ENCODE assay signal across 30 cellular contexts in the genomic region with DNA sequence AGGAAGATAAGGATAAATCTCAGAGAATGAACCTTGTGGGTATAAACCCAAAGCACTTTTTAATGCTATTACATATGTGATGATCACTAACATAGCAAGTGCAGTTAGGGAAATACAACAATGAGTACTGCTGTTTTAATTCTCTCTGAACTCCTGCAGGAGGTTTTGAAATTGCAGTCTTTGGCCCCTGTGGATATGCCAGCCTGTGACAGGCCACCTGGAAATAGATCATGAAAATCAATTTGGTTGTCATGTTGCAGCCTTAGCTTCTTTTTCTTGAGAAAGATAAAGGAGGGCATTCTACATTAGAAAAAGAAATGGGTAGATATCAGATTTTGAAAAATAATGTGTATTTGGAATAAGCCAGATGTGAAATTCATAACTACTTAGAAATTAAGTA.
"Had no signal": no experiment of that assay in that cellular context is flagged by ENCODE, and none has a peak within 500 bp of the region (broad histone marks: within the 10 kb centered on the region; RNA-seq: fewer than 3 reads in every experiment).

No MANE protein-coding gene starts in this region.

- H3K4me3 ChIP-seq: adrenal gland, body of pancreas, colonic mucosa, gastroesophageal sphincter had no signal

- H3K36me3 ChIP-seq: adrenal gland, colonic mucosa, gastroesophageal sphincter had no signal

- H3K27ac ChIP-seq: adrenal gland, body of pancreas, colonic mucosa, foreskin keratinocyte, gastroesophageal sphincter had no signal

- H3K4me1 ChIP-seq: adrenal gland, body of pancreas, colonic mucosa, foreskin keratinocyte, gastroesophageal sphincter had no signal

- H3K27me3 ChIP-seq: adrenal gland, body of pancreas, colonic mucosa, foreskin keratinocyte, gastroesophageal sphincter had no signal

- ATAC-seq: activated CD4-positive, alpha-beta T cell treated with anti-CD3 and anti-CD28 coated beads for 36 hours; activated CD8-positive, alpha-beta memory T cell treated with anti-CD3 and anti-CD28 coated beads, Interleukin-2, amount 10 ng/mL, durations not matched to agents 7 days and 5 days; activated CD8-positive, alpha-beta T cell treated with anti-CD3 and anti-CD28 coated beads, Interleukin-2, amount 10 ng/mL, durations not matched to agents 7 days and 5 days; activated naive CD8-positive, alpha-beta T cell treated with anti-CD3 and anti-CD28 coated beads, Interleukin-2, amount 50 U/mL, for 24 hours; body of pancreas; esophagus mucosa; foreskin keratinocyte; gastroesophageal sphincter; T-helper 17 cell had no signal

- H3K9me3 Mint-ChIP-seq: activated CD4-positive, alpha-beta memory T cell treated with anti-CD3 and anti-CD28 coated beads for 36 hours; activated naive CD4-positive, alpha-beta T cell treated with anti-CD3 and anti-CD28 coated beads for 36 hours; activated T-helper 1 cell treated with anti-CD3 and anti-CD28 coated beads, Interleukin-12 subunit alpha, Interleukin-12 subunit beta, Interleukin-2, Interleukin-4 antibody, amounts not matched to agents 30 ng/mL and 10 ng/mL and 1 ng/mL, durations not matched to agents 14 hours and 24 hours and 36 hours; activated T-helper 2 cell treated with anti-CD3 and anti-CD28 coated beads, Interferon-gamma antibody, Interleukin-2, Interleukin-4, amounts not matched to agents 10 μg/mL and 5 μg/mL and 100 μg/mL, durations not matched to agents 14 hours and 24 hours and 36 hours had no signal

- H3K27ac Mint-ChIP-seq: activated CD4-positive, alpha-beta memory T cell treated with anti-CD3 and anti-CD28 coated beads for 36 hours; activated CD4-positive, alpha-beta T cell treated with anti-CD3 and anti-CD28 coated beads for 36 hours; activated CD4-positive, alpha-beta T cell treated with anti-CD3 and anti-CD28 coated beads, Interleukin-2, amount 10 ng/mL, durations not matched to agents 24 days and 14 days; activated CD8-positive, alpha-beta memory T cell treated with anti-CD3 and anti-CD28 coated beads, Interleukin-2, amount 10 ng/mL, durations not matched to agents 7 days and 5 days; activated CD8-positive, alpha-beta T cell treated with anti-CD3 and anti-CD28 coated beads, Interleukin-2, amount 10 ng/mL, durations not matched to agents 7 days and 5 days; activated naive CD4-positive, alpha-beta T cell treated with anti-CD3 and anti-CD28 coated beads for 36 hours; activated naive CD4-positive, alpha-beta T cell treated with anti-CD3 and anti-CD28 coated beads, Interleukin-2, amount 50 U/mL, for 24 hours; activated naive CD8-positive, alpha-beta T cell treated with anti-CD3 and anti-CD28 coated beads for 36 hours; activated naive CD8-positive, alpha-beta T cell treated with anti-CD3 and anti-CD28 coated beads, Interleukin-2, amount 50 U/mL, for 24 hours; activated T-helper 1 cell treated with anti-CD3 and anti-CD28 coated beads, Interleukin-12 subunit alpha, Interleukin-12 subunit beta, Interleukin-2, Interleukin-4 antibody, amounts not matched to agents 30 ng/mL and 10 ng/mL and 1 ng/mL, durations not matched to agents 14 hours and 24 hours and 36 hours; activated T-helper 2 cell treated with anti-CD3 and anti-CD28 coated beads, Interferon-gamma antibody, Interleukin-2, Interleukin-4, amounts not matched to agents 10 μg/mL and 5 μg/mL and 100 μg/mL, durations not matched to agents 14 hours and 24 hours and 36 hours; T-helper 17 cell had no signal

- H3K4me3 Mint-ChIP-seq: activated CD4-positive, alpha-beta memory T cell treated with anti-CD3 and anti-CD28 coated beads for 36 hours; activated CD4-positive, alpha-beta T cell treated with anti-CD3 and anti-CD28 coated beads for 36 hours; activated CD4-positive, alpha-beta T cell treated with anti-CD3 and anti-CD28 coated beads, Interleukin-2, amount 10 ng/mL, durations not matched to agents 24 days and 14 days; activated CD8-positive, alpha-beta memory T cell treated with anti-CD3 and anti-CD28 coated beads, Interleukin-2, amount 10 ng/mL, durations not matched to agents 7 days and 5 days; activated CD8-positive, alpha-beta T cell treated with anti-CD3 and anti-CD28 coated beads, Interleukin-2, amount 10 ng/mL, durations not matched to agents 7 days and 5 days; activated naive CD4-positive, alpha-beta T cell treated with anti-CD3 and anti-CD28 coated beads for 36 hours; activated naive CD4-positive, alpha-beta T cell treated with anti-CD3 and anti-CD28 coated beads, Interleukin-2, amount 50 U/mL, for 24 hours; activated naive CD8-positive, alpha-beta T cell treated with anti-CD3 and anti-CD28 coated beads for 36 hours; activated naive CD8-positive, alpha-beta T cell treated with anti-CD3 and anti-CD28 coated beads, Interleukin-2, amount 50 U/mL, for 24 hours; activated T-helper 1 cell treated with anti-CD3 and anti-CD28 coated beads, Interleukin-12 subunit alpha, Interleukin-12 subunit beta, Interleukin-2, Interleukin-4 antibody, amounts not matched to agents 30 ng/mL and 10 ng/mL and 1 ng/mL, durations not matched to agents 14 hours and 24 hours and 36 hours; T-helper 17 cell had no signal

- DNase-seq: activated CD4-positive, alpha-beta memory T cell treated with anti-CD3 and anti-CD28 coated beads for 36 hours; activated CD4-positive, alpha-beta T cell treated with anti-CD3 and anti-CD28 coated beads for 36 hours; activated CD4-positive, alpha-beta T cell treated with anti-CD3 and anti-CD28 coated beads, Interleukin-2, amount 10 ng/mL, durations not matched to agents 24 days and 14 days; activated CD4-positive, CD25-positive, alpha-beta regulatory T cell; activated CD4-positive, CD25-positive, alpha-beta regulatory T cell treated with anti-CD3 and anti-CD28 coated beads, Interleukin-2, amount 50 U/mL, for 72 hours; activated CD8-positive, alpha-beta memory T cell treated with anti-CD3 and anti-CD28 coated beads, Interleukin-2, amount 10 ng/mL, durations not matched to agents 7 days and 5 days; activated CD8-positive, alpha-beta memory T cell treated with anti-CD3 and anti-CD28 coated beads, Interleukin-2, amount 50 U/mL, for 4 hours; activated CD8-positive, alpha-beta T cell treated with anti-CD3 and anti-CD28 coated beads, Interleukin-2, amount 10 ng/mL, durations not matched to agents 7 days and 5 days; activated effector memory CD4-positive, alpha-beta T cell treated with anti-CD3 and anti-CD28 coated beads, Interleukin-2, amount 50 U/mL, for 16 hours; activated naive CD4-positive, alpha-beta T cell treated with anti-CD3 and anti-CD28 coated beads for 36 hours; activated naive CD8-positive, alpha-beta T cell treated with anti-CD3 and anti-CD28 coated beads for 36 hours; activated naive CD8-positive, alpha-beta T cell treated with anti-CD3 and anti-CD28 coated beads, Interleukin-2, amount 50 U/mL, for 24 hours; activated T-cell treated with anti-CD3 and anti-CD28 coated beads, Interleukin-2, amount 50 U/mL, for 1 hour; activated T-cell treated with anti-CD3 and anti-CD28 coated beads, Interleukin-2, amount 50 U/mL, for 48 hours; adrenal gland; amygdala; aorta; body of pancreas; caudate nucleus; cerebellar nuclear complex; colonic mucosa; effector CD8-positive, alpha-beta T cell; foreskin keratinocyte; T-helper 1 cell; T-helper 17 cell had no signal

- H3K4me1 Mint-ChIP-seq: activated CD4-positive, alpha-beta T cell treated with anti-CD3 and anti-CD28 coated beads for 36 hours; activated CD4-positive, alpha-beta T cell treated with anti-CD3 and anti-CD28 coated beads, Interleukin-2, amount 10 ng/mL, durations not matched to agents 24 days and 14 days; activated CD8-positive, alpha-beta memory T cell treated with anti-CD3 and anti-CD28 coated beads, Interleukin-2, amount 10 ng/mL, durations not matched to agents 7 days and 5 days; activated naive CD8-positive, alpha-beta T cell treated with anti-CD3 and anti-CD28 coated beads for 36 hours; T-helper 17 cell had no signal

- H3K9me3 ChIP-seq: adrenal gland, body of pancreas, colonic mucosa, gastroesophageal sphincter had no signal

- H3K27me3 Mint-ChIP-seq: activated CD4-positive, alpha-beta memory T cell treated with anti-CD3 and anti-CD28 coated beads for 36 hours; activated CD4-positive, alpha-beta T cell treated with anti-CD3 and anti-CD28 coated beads for 36 hours; activated CD4-positive, alpha-beta T cell treated with anti-CD3 and anti-CD28 coated beads, Interleukin-2, amount 10 ng/mL, durations not matched to agents 24 days and 14 days; activated CD8-positive, alpha-beta memory T cell treated with anti-CD3 and anti-CD28 coated beads, Interleukin-2, amount 10 ng/mL, durations not matched to agents 7 days and 5 days; activated naive CD4-positive, alpha-beta T cell treated with anti-CD3 and anti-CD28 coated beads, Interleukin-2, amount 50 U/mL, for 24 hours; activated naive CD8-positive, alpha-beta T cell treated with anti-CD3 and anti-CD28 coated beads for 36 hours; activated naive CD8-positive, alpha-beta T cell treated with anti-CD3 and anti-CD28 coated beads, Interleukin-2, amount 50 U/mL, for 24 hours; T-helper 17 cell had no signal
